Comparison of ENCODE assay signal across 2 cellular contexts in the genomic region with DNA sequence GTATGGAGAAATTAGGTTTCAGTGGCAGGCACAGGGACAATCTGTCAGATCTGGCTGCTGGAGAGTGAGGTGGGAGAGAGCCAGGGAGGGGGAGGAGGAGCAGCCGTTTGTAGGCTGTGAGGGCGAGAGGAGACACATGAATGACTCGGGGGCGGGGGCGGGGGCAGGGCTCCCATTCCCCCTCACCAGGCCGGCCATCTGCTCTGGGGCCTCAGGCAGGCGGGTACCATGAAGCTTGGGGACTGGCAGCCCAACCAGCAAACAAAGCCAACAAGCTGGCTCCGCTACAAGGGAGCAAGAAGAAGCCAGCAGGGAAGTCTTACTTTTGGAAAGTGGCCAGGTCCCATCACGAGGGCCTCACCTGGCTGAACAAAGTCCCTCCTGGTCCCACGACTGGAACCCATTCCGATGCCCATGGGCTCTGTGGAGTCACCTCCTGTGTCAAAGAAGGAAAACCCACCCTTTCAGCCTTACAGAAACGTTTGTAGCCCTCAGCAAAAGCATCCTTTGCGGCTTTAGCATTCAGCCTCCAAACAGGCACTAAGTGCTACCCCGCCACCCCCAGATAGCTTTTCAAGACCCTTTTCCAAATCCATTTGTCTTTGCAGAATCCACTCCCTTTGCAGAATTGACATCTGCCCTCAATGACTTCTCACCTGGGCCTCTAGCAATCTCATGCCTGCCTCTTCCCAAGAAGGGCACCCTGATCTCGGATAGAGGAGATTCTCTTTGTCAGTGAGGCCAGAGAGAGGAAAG.
TF ChIP-seq lines count a peak whose summit lies in the region.

No MANE protein-coding gene starts in this region.

TF ChIP-seq in SK-N-SH, 30 proteins besides CTCF, POLR2A, EP300 and RAD21 (continued from another document):
- TF ChIP-seq, protein P1, sequence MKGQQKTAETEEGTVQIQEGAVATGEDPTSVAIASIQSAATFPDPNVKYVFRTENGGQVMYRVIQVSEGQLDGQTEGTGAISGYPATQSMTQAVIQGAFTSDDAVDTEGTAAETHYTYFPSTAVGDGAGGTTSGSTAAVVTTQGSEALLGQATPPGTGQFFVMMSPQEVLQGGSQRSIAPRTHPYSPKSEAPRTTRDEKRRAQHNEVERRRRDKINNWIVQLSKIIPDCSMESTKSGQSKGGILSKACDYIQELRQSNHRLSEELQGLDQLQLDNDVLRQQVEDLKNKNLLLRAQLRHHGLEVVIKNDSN (IDR thresholded peaks at IDR 0.05; ENCODE audit: borderline replicate concordance, low read depth), result no peak
- TF ChIP-seq POLR2AphosphoS5 (IDR thresholded peaks at IDR 0.05; ENCODE audit: low read depth, low read length), result no peak
- peak; percentile 47 for TF ChIP-seq CHD2 (IDR thresholded peaks at IDR 0.05; ENCODE audit: low read length, partially characterized antibody)
- peak; percentile 57 for TF ChIP-seq GATA2 (CRISPR knock-in tag; IDR thresholded peaks at IDR 0.05)
- TF ChIP-seq, protein P2, sequence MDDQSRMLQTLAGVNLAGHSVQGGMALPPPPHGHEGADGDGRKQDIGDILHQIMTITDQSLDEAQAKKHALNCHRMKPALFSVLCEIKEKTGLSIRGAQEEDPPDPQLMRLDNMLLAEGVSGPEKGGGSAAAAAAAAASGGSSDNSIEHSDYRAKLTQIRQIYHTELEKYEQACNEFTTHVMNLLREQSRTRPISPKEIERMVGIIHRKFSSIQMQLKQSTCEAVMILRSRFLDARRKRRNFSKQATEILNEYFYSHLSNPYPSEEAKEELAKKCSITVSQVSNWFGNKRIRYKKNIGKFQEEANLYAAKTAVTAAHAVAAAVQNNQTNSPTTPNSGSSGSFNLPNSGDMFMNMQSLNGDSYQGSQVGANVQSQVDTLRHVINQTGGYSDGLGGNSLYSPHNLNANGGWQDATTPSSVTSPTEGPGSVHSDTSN (IDR thresholded peaks at IDR 0.05), result no peak
- TF ChIP-seq RFX5 (IDR thresholded peaks at IDR 0.05; ENCODE audit: low read length), result no peak
- no peak for TF ChIP-seq JUND (IDR thresholded peaks at IDR 0.05)
- TF ChIP-seq RXRA (IDR thresholded peaks at IDR 0.05; ENCODE audit: borderline replicate concordance, low read depth), result no peak

TF ChIP-seq in SK-N-SH treated with all-trans-retinoic acid at 6 μM for 48 hours, 23 proteins besides CTCF, POLR2A, EP300 and RAD21 (continued from another document):
- no peak for TF ChIP-seq TSHZ2 (CRISPR knock-in tag; IDR thresholded peaks at IDR 0.05)
- TF ChIP-seq PATZ1 (CRISPR knock-in tag; IDR thresholded peaks at IDR 0.05; ENCODE audit: borderline replicate concordance), result no peak
- no peak for TF ChIP-seq CSDC2 (CRISPR knock-in tag; IDR thresholded peaks at IDR 0.05)
- TF ChIP-seq ZFP3 (CRISPR knock-in tag; IDR thresholded peaks at IDR 0.05), result no peak
- no peak for TF ChIP-seq ZNF8 (CRISPR knock-in tag; IDR thresholded peaks at IDR 0.05)
- TF ChIP-seq TOX (CRISPR knock-in tag; IDR thresholded peaks at IDR 0.05; ENCODE audit: borderline replicate concordance), result no peak
- TF ChIP-seq OSR1 (CRISPR knock-in tag; IDR thresholded peaks at IDR 0.05), result no peak
- no peak for TF ChIP-seq ESRRG (CRISPR knock-in tag; IDR thresholded peaks at IDR 0.05)
- no peak for TF ChIP-seq RARB (CRISPR knock-in tag; IDR thresholded peaks at IDR 0.05)
